21 cellular contexts compared by ENCODE assay signal in genomic region chr9:108416321-108416720, GRCh38.
DNase-seq lines count a peak whose midpoint lies in the region; ATAC-seq, FAIRE-seq and TF ChIP-seq lines count a peak whose summit lies in the region.
"Had no signal": no experiment of that assay in that cellular context is flagged by ENCODE, and none has a peak within 500 bp of the region (broad histone marks: within the 10 kb centered on the region; RNA-seq: fewer than 3 reads in every experiment).

No MANE protein-coding gene starts in this region.

- no peaks in the 10 kb centered on the region for H3K79me2 ChIP-seq in keratinocyte (ENCODE audit: control insufficient read depth, insufficient read depth, low read length)

- no peaks in the 10 kb centered on the region for H3K9me3 ChIP-seq in keratinocyte (ENCODE audit: control insufficient read depth, low read depth, low read length)
- no peaks in the 10 kb centered on the region for H3K9me3 ChIP-seq in CD4-positive, alpha-beta memory T cell (ENCODE audit: control insufficient read depth in 1 of 2, low read length in 2 of 2)

- TF ChIP-seq CTCF in astrocyte of the spinal cord (IDR thresholded peaks at IDR 0.05; ENCODE audit: low read depth, low read length), result peak; percentile 13
- peak; percentile 18 to 35 (median 33) for TF ChIP-seq CTCF in keratinocyte (optimal IDR thresholded peaks at IDR 0.05 in 1 of 3, IDR thresholded peaks at IDR 0.05 in 1 of 3, conservative IDR thresholded peaks at IDR 0.05 in 1 of 3; ENCODE audit: extremely low read depth in 1 of 3, insufficient read depth in 2 of 3, low read length in 3 of 3)

- no peak for ATAC-seq in GM18868 (IDR thresholded peaks at IDR 0.05; ENCODE audit: unreplicated experiment)
- ATAC-seq: activated CD8-positive, alpha-beta T cell treated with anti-CD3 and anti-CD28 coated beads, Interleukin-2, amount 10 ng/mL, durations not matched to agents 7 days and 5 days; heart right ventricle; left ventricle myocardium superior; naive thymus-derived CD8-positive, alpha-beta T cell had no signal

- POLR2A ChIA-PET in CD4-positive, alpha-beta memory T cell (lab: Charles Lee; ENCODE audit: partially characterized antibody), result no interaction called here

- peaks cover 3% of the 10 kb centered on the region for H3K4me1 ChIP-seq in keratinocyte (ENCODE audit: control insufficient read depth, extremely low read depth, insufficient read depth, low read length)
- H3K4me1 ChIP-seq in CD4-positive, alpha-beta memory T cell (ENCODE audit: insufficient read depth, low read length), result no peaks in the 10 kb centered on the region

- no peaks in the 10 kb centered on the region for H4K20me1 ChIP-seq in keratinocyte (ENCODE audit: control insufficient read depth, extremely low read depth, insufficient read depth, low read length)
- H4K20me1 ChIP-seq: BLaER1 treated with 17β-estradiol and CSF1 and Interleukin-3, amounts not matched to agents 10 nM and 100 nM had no signal

- H3K4me3 ChIP-seq in astrocyte of the spinal cord (ENCODE audit: low read depth, low read length) (no peak overlapping the region), keratinocyte (ENCODE audit: control insufficient read depth in 2 of 3, extremely low read depth in 1 of 3, insufficient read depth in 2 of 3, low read depth in 1 of 3, low read length in 3 of 3) (no peak overlapping the region)
- no peak overlapping the region for H3K4me3 ChIP-seq in CD4-positive, alpha-beta memory T cell (ENCODE audit: low read length in 2 of 2)
- H3K4me3 ChIP-seq: BLaER1 treated with 17β-estradiol and CSF1 and Interleukin-3, amounts not matched to agents 10 nM and 100 nM; heart right ventricle had no signal

- no peak overlapping the region for H3K4me3 Mint-ChIP-seq in CD4-positive, alpha-beta memory T cell
- H3K4me3 Mint-ChIP-seq: activated CD8-positive, alpha-beta T cell treated with anti-CD3 and anti-CD28 coated beads, Interleukin-2, amount 10 ng/mL, durations not matched to agents 7 days and 5 days; brain; IgD-negative memory B cell; naive thymus-derived CD8-positive, alpha-beta T cell had no signal

- no peak overlapping the region for H3K27ac Mint-ChIP-seq in CD4-positive, alpha-beta memory T cell
- H3K27ac Mint-ChIP-seq: activated CD8-positive, alpha-beta T cell treated with anti-CD3 and anti-CD28 coated beads, Interleukin-2, amount 10 ng/mL, durations not matched to agents 7 days and 5 days; brain; naive thymus-derived CD8-positive, alpha-beta T cell had no signal

- DNase-seq in EL, result peak; percentile 10
- peak; percentile 37 for DNase-seq in M059J (ENCODE audit: low read depth)
- peak; percentile 29 for DNase-seq in astrocyte of the spinal cord (ENCODE audit: low read depth, low spot score)
- no peak for DNase-seq in keratinocyte (ENCODE audit: low read depth, low spot score)
- DNase-seq in hippocampal formation (lab: John Stamatoyannopoulos, UW), result no peak
- no peak for DNase-seq in MV-4-11 (lab: John Stamatoyannopoulos, UW)
- DNase-seq in CD4-positive, alpha-beta memory T cell, result no peak
- DNase-seq: activated CD8-positive, alpha-beta T cell treated with anti-CD3 and anti-CD28 coated beads, Interleukin-2, amount 10 ng/mL, durations not matched to agents 7 days and 5 days; DMS79 treated with DMSO at 0.1 percent for 48 hours; heart right ventricle; left ventricle myocardium superior; naive thymus-derived CD8-positive, alpha-beta T cell; NCI-H1694; NCI-H774; SHP77; trophoblast cell had no signal

- no peaks in the 10 kb centered on the region for H3K36me3 Mint-ChIP-seq in CD4-positive, alpha-beta memory T cell
- H3K36me3 Mint-ChIP-seq: brain; IgD-negative memory B cell; naive thymus-derived CD8-positive, alpha-beta T cell had no signal

- peak overlapping the region; percentile 82 for H2AFZ ChIP-seq in keratinocyte (ENCODE audit: control insufficient read depth, low read length)

- FAIRE-seq in keratinocyte (lab: Jason Lieb, UNC), result peak; percentile 77
- FAIRE-seq: endometrium had no signal

- dilution Hi-C loops in keratinocyte (cut with MboI; ENCODE audit: extremely low pct_ligation_motif_present, low sequenced_read_pairs), result no loop called here

- H3K36me3 ChIP-seq in keratinocyte (ENCODE audit: control insufficient read depth in 2 of 2, extremely low read depth in 1 of 2, insufficient read depth in 2 of 2, low read length in 2 of 2), result no peaks in the 10 kb centered on the region
- no peaks in the 10 kb centered on the region for H3K36me3 ChIP-seq in CD4-positive, alpha-beta memory T cell (ENCODE audit: insufficient read depth, low read length)
- H3K36me3 ChIP-seq: BLaER1 treated with 17β-estradiol and CSF1 and Interleukin-3, amounts not matched to agents 10 nM and 100 nM; heart right ventricle had no signal

- in situ Hi-C loops in astrocyte of the spinal cord (cut with HindIII; ENCODE audit: low sequenced_read_pairs), result no loop called here

- H3K4me1 Mint-ChIP-seq in CD4-positive, alpha-beta memory T cell, result no peaks in the 10 kb centered on the region
- H3K4me1 Mint-ChIP-seq: brain; IgD-negative memory B cell; naive thymus-derived CD8-positive, alpha-beta T cell had no signal

- intact Hi-C loops in CD4-positive, alpha-beta memory T cell (cut with micrococcal nuclease), result no loop called here

- H3K9me1 ChIP-seq in keratinocyte (ENCODE audit: control insufficient read depth, extremely low read depth, insufficient read depth, low read length), result no peaks in the 10 kb centered on the region

- H3K9ac ChIP-seq in keratinocyte (ENCODE audit: control insufficient read depth, extremely low read depth, insufficient read depth, low read length), result no peak overlapping the region
- H3K9ac ChIP-seq: BLaER1 treated with 17β-estradiol and CSF1 and Interleukin-3, amounts not matched to agents 10 nM and 100 nM had no signal

- no peaks in the 10 kb centered on the region for H3K27me3 ChIP-seq in keratinocyte (ENCODE audit: control insufficient read depth, extremely low read depth, insufficient read depth, low read length)
- H3K27me3 ChIP-seq in CD4-positive, alpha-beta memory T cell (ENCODE audit: insufficient read depth, low read length), result no peaks in the 10 kb centered on the region
- H3K27me3 ChIP-seq: BLaER1 treated with 17β-estradiol and CSF1 and Interleukin-3, amounts not matched to agents 10 nM and 100 nM; heart right ventricle had no signal

- peak overlapping the region; percentile 19 for H3K27ac ChIP-seq in keratinocyte (ENCODE audit: control insufficient read depth, insufficient read depth, low read length)
- H3K27ac ChIP-seq in CD4-positive, alpha-beta memory T cell (ENCODE audit: low read depth, low read length), result no peak overlapping the region
- H3K27ac ChIP-seq: BLaER1 treated with 17β-estradiol and CSF1 and Interleukin-3, amounts not matched to agents 10 nM and 100 nM; heart right ventricle had no signal

- peak overlapping the region; percentile 23 for H3K4me2 ChIP-seq in keratinocyte (ENCODE audit: control insufficient read depth, extremely low read depth, insufficient read depth, low read depth, low read length)
- H3K4me2 ChIP-seq: BLaER1 treated with 17β-estradiol and CSF1 and Interleukin-3, amounts not matched to agents 10 nM and 100 nM had no signal

- H3K27me3 Mint-ChIP-seq in CD4-positive, alpha-beta memory T cell, result no peaks in the 10 kb centered on the region

- H3K9me3 Mint-ChIP-seq in CD4-positive, alpha-beta memory T cell, result peaks cover 0 to 7% (median 3%) of the 10 kb centered on the region in 8 donors

- CTCF ChIA-PET in CD4-positive, alpha-beta memory T cell (lab: Charles Lee; ENCODE audit: partially characterized antibody), result interaction anchor here (0.7 kb wide), 1 partner anchor 209 kb away, joined by 4 read pairs; no protein-coding TSS in a partner anchor

Comparison
In these comparisons a context has a peak if more than half of its experiments do, and no peak if none do; other contexts are left out.
1. DNase-seq: peak in EL (single experiment), M059J (single experiment) and astrocyte of the spinal cord (single experiment); none in keratinocyte (single experiment), hippocampal formation (0 of 2), MV-4-11 (single experiment) and CD4-positive, alpha-beta memory T cell (0 of 5).